1 cellular context compared by ENCODE assay signal in the genomic region with DNA sequence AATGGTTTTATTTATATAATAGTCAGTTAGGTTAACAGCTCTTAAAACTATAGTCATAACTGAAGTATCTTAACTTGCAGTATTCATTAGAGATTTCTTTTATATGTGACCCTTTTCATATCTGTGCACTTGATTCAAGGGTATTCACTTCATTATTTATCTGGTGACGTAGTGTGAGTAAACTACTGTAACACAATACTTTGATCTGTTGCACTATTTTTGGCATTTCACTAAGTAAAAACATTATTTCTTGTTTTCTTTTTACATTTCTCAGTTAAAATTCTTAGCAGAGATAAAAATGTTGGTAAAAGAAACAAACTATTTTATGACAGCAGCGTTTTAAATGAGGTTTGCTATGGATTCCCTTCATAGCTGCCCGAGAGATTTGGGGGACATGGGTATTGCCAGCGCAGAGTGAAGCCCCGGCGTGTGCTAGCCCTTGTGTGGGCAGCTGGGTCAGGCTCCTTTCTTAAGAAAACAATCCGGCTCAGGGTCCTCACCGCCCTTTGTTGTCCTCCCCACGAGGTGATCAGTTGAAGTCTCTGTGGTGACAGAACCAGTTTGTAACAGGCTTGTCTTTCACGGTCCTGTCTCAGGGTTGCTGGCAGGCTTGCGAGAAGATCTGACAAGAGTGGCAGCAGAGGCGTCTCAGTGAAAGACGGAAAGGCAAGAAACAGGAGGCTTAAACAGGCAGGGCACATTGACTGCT.
TF ChIP-seq lines count a peak whose summit lies in the region.

No MANE protein-coding gene starts in this region.

TF ChIP-seq in WTC11, 78 proteins besides CTCF, POLR2A, EP300 and RAD21 (continued from another document):
- TF ChIP-seq, protein P1, sequence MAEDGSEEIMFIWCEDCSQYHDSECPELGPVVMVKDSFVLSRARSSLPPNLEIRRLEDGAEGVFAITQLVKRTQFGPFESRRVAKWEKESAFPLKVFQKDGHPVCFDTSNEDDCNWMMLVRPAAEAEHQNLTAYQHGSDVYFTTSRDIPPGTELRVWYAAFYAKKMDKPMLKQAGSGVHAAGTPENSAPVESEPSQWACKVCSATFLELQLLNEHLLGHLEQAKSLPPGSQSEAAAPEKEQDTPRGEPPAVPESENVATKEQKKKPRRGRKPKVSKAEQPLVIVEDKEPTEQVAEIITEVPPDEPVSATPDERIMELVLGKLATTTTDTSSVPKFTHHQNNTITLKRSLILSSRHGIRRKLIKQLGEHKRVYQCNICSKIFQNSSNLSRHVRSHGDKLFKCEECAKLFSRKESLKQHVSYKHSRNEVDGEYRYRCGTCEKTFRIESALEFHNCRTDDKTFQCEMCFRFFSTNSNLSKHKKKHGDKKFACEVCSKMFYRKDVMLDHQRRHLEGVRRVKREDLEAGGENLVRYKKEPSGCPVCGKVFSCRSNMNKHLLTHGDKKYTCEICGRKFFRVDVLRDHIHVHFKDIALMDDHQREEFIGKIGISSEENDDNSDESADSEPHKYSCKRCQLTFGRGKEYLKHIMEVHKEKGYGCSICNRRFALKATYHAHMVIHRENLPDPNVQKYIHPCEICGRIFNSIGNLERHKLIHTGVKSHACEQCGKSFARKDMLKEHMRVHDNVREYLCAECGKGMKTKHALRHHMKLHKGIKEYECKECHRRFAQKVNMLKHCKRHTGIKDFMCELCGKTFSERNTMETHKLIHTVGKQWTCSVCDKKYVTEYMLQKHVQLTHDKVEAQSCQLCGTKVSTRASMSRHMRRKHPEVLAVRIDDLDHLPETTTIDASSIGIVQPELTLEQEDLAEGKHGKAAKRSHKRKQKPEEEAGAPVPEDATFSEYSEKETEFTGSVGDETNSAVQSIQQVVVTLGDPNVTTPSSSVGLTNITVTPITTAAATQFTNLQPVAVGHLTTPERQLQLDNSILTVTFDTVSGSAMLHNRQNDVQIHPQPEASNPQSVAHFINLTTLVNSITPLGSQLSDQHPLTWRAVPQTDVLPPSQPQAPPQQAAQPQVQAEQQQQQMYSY (CRISPR knock-in tag; IDR thresholded peaks at IDR 0.05): peak; percentile 30; the same call in 1 of the 2 replicates
- TF ChIP-seq ZNF423 (CRISPR knock-in tag; IDR thresholded peaks at IDR 0.05): no peak
